In genomic region chr22:37559901-37560681, GRCh38 we compare ENCODE assay signal across 8 cellular contexts. TPM values are rescaled to one million over a fixed set of nuclear protein-coding genes. Genes with fewer than 3 reads are reported as not detected.
A peak's percentile ranks its signal among the peaks of the same experiment; 100 is the strongest.
DNase-seq lines count a peak whose midpoint lies in the region; ATAC-seq and TF ChIP-seq lines count a peak whose summit lies in the region.

A gene with protein sequence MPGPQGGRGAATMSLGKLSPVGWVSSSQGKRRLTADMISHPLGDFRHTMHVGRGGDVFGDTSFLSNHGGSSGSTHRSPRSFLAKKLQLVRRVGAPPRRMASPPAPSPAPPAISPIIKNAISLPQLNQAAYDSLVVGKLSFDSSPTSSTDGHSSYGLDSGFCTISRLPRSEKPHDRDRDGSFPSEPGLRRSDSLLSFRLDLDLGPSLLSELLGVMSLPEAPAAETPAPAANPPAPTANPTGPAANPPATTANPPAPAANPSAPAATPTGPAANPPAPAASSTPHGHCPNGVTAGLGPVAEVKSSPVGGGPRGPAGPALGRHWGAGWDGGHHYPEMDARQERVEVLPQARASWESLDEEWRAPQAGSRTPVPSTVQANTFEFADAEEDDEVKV (plus strand): TSS chr22:37560480. CDS start chr22:37566350, 5,870 bp downstream.

- H3K4me1 ChIP-seq in H9 (ENCODE audit: insufficient read depth, low read length) (peaks cover 7% of the 10 kb centered on the region; the same call in 1 of the 2 replicates), gastroesophageal sphincter (peaks cover 0 to 57% (median 31%) of the 10 kb centered on the region in 3 donors)

- peak; percentile 48 to 78 for TF ChIP-seq POLR2A in gastroesophageal sphincter (IDR thresholded peaks at IDR 0.05)

- H3K27me3 Mint-ChIP-seq in H9 (ENCODE audit: low read depth) (peaks cover 57% of the 10 kb centered on the region), nephron (ENCODE audit: low read depth) (no peaks in the 10 kb centered on the region)
- H3K27me3 Mint-ChIP-seq in activated CD8-positive, alpha-beta T cell treated with anti-CD3 and anti-CD28 coated beads for 36 hours = peaks cover 52% of the 10 kb centered on the region

- WGBS in H9 (ENCODE audit: extremely low coverage, insufficient read length, low lambda C conversion rate) = no CpG with 5 or more reads among the region's 85 CpGs
- WGBS in gastroesophageal sphincter (ENCODE audit: low coverage in 1 of 2), 2 donors = 23 to 24% methylated on average over 4 to 5 of the region's 85 CpGs

- no peak within 1 kb of the TSS for H2BK5ac ChIP-seq in H9 (ENCODE audit: insufficient read length, low read length)

- no peak within 1 kb of the TSS for H3K27ac ChIP-seq in H9 (ENCODE audit: insufficient read length, low read depth, low read length)
- peak within 1 kb of the TSS; percentile 78 to 99 (median 92) for H3K27ac ChIP-seq in gastroesophageal sphincter

- H3T11ph ChIP-seq in H9 (ENCODE audit: low read length) = no peak within 1 kb of the TSS

- H4K8ac ChIP-seq in H9 (replicated peaks; ENCODE audit: insufficient read length, low read depth, low read length) = no peak within 1 kb of the TSS

- no peak within 1 kb of the TSS; the same call in 1 of the 2 replicates for H3K14ac ChIP-seq in H9 (ENCODE audit: insufficient read depth, low read length)

- H3K27me3 ChIP-seq in H9 (ENCODE audit: insufficient read depth, low read length) (peaks cover 3% of the 10 kb centered on the region; the same call in 1 of the 2 replicates), gastroesophageal sphincter (peaks cover 31% of the 10 kb centered on the region)

- POLR2A ChIA-PET in activated CD8-positive, alpha-beta T cell treated with anti-CD3 and anti-CD28 coated beads for 36 hours (lab: Charles Lee) = no interaction called here

- H3K56ac ChIP-seq in H9 (ENCODE audit: insufficient read length, low read depth, low read length) = no peak within 1 kb of the TSS

- H3K4me3 Mint-ChIP-seq in H9 = peak within 1 kb of the TSS; percentile 73 to 83
- peak within 1 kb of the TSS; percentile 50 for H3K4me3 Mint-ChIP-seq in activated CD8-positive, alpha-beta T cell treated with anti-CD3 and anti-CD28 coated beads for 36 hours
- peak within 1 kb of the TSS; percentile 89 to 99 (median 97) for H3K4me3 Mint-ChIP-seq in nephron

- H3K9me3 ChIP-seq in H9 (ENCODE audit: control insufficient read depth, low read depth, low read length) (no peaks in the 10 kb centered on the region), gastroesophageal sphincter (no peaks in the 10 kb centered on the region)

- CTCF ChIA-PET in activated CD8-positive, alpha-beta T cell treated with anti-CD3 and anti-CD28 coated beads for 36 hours (lab: Charles Lee) = interaction anchor here (1.8 to 15.7 kb wide), 2 partner anchors 15 to 16 kb away, joined by 4 to 501 read pairs; no protein-coding TSS in a partner anchor

- H3K27ac Mint-ChIP-seq in H9 (peak within 1 kb of the TSS in 1 of 3 experiments; percentile 35; a peak in 1 of 7 replicates), nephron (peak within 1 kb of the TSS; percentile 88 to 98 (median 98))
- H3K27ac Mint-ChIP-seq in activated CD8-positive, alpha-beta T cell treated with anti-CD3 and anti-CD28 coated beads for 36 hours = no peak within 1 kb of the TSS

- H3K9me3 Mint-ChIP-seq in H9 (no peaks in the 10 kb centered on the region; a peak in 1 of 5 replicates), nephron (no peaks in the 10 kb centered on the region)
- H3K9me3 Mint-ChIP-seq in activated CD8-positive, alpha-beta T cell treated with anti-CD3 and anti-CD28 coated beads for 36 hours = no peaks in the 10 kb centered on the region

- H2BK15ac ChIP-seq in H9 (ENCODE audit: low read depth, low read length) = no peak within 1 kb of the TSS

- DNase-seq in H9 = peak; percentile 47
- DNase-seq in activated CD8-positive, alpha-beta T cell treated with anti-CD3 and anti-CD28 coated beads for 36 hours = no peak
- no peak for DNase-seq in stimulated activated CD4-positive, alpha-beta T cell treated with anti-CD3 and anti-CD28 coated beads, Interleukin-15, amount 100 ng/mL, for 24 hours

- no peak within 1 kb of the TSS for H4K5ac ChIP-seq in H9 (ENCODE audit: insufficient read length, low read depth, low read length)

- no peak for TF ChIP-seq EP300 in gastroesophageal sphincter (IDR thresholded peaks at IDR 0.05)

- H2AK5ac ChIP-seq in H9 (ENCODE audit: insufficient read length, low read length) = no peak within 1 kb of the TSS

- H3K4me2 ChIP-seq in H9 (ENCODE audit: insufficient read depth, insufficient read length, low read length) = peak within 1 kb of the TSS; percentile 54

- no peak within 1 kb of the TSS for H2AFZ ChIP-seq in H9 (ENCODE audit: low read length)

- no peak within 1 kb of the TSS for H4K91ac ChIP-seq in H9 (ENCODE audit: insufficient read length, low read depth, low read length)

- H3K36me3 Mint-ChIP-seq in H9 (ENCODE audit: insufficient read depth in 1 of 3, low read depth in 3 of 3) (peaks cover 0 to 2% (median 0%) of the 10 kb centered on the region in 3 experiments; a peak in 1 of 7 replicates), nephron (ENCODE audit: low read depth) (peaks cover 4% of the 10 kb centered on the region)
- H3K36me3 Mint-ChIP-seq in activated CD8-positive, alpha-beta T cell treated with anti-CD3 and anti-CD28 coated beads for 36 hours (ENCODE audit: low read depth) = no peaks in the 10 kb centered on the region

- no peak within 1 kb of the TSS for H3K9ac ChIP-seq in H9 (ENCODE audit: extremely low read depth, insufficient read length, low read length)

- no peak within 1 kb of the TSS for H3K18ac ChIP-seq in H9 (ENCODE audit: insufficient read length, low read depth, low read length)

- H3K79me2 ChIP-seq in H9 (ENCODE audit: insufficient read depth, low read length) = no peaks in the 10 kb centered on the region; the same call in 1 of the 2 replicates

- H3K23me2 ChIP-seq in H9 (ENCODE audit: insufficient read length, low read depth, low read length, poor library complexity, severe bottlenecking) = peaks cover 13% of the 10 kb centered on the region

- no peak within 1 kb of the TSS for H2BK20ac ChIP-seq in H9 (ENCODE audit: low read depth, low read length, poor library complexity, severe bottlenecking)

- no peak within 1 kb of the TSS for H3K23ac ChIP-seq in H9 (ENCODE audit: insufficient read length, low read depth, low read length)

- no peaks in the 10 kb centered on the region for H3K79me1 ChIP-seq in H9 (ENCODE audit: insufficient read depth, low read depth, low read length, poor library complexity, severe bottlenecking)

- no peaks in the 10 kb centered on the region for H4K20me1 ChIP-seq in H9 (ENCODE audit: control insufficient read depth, insufficient read depth, insufficient read length)

- H2BK120ac ChIP-seq in H9 (ENCODE audit: low read depth, low read length, poor library complexity, severe bottlenecking) = no peak within 1 kb of the TSS

- TF ChIP-seq CTCF in H9 (conservative IDR thresholded peaks at IDR 0.05) (no peak), gastroesophageal sphincter (IDR thresholded peaks at IDR 0.05) (no peak), nephron (IDR thresholded peaks at IDR 0.05; ENCODE audit: unreplicated experiment in 3 of 3) (no peak)
- no peak for TF ChIP-seq CTCF in activated CD8-positive, alpha-beta T cell treated with anti-CD3 and anti-CD28 coated beads for 36 hours (IDR thresholded peaks at IDR 0.05)

- intact Hi-C loops in activated CD8-positive, alpha-beta T cell treated with anti-CD3 and anti-CD28 coated beads for 36 hours (cut with micrococcal nuclease) = loop anchor here (10.0 kb wide), 1 partner anchor 245 kb away; no protein-coding TSS in a partner anchor

- H3K4me3 ChIP-seq in gastroesophageal sphincter = peak within 1 kb of the TSS; percentile 64 to 73

- H3K36me3 ChIP-seq in gastroesophageal sphincter = no peaks in the 10 kb centered on the region

- H3K4ac ChIP-seq in H9 (ENCODE audit: low read depth, low read length) = no peak within 1 kb of the TSS

- ATAC-seq in activated CD8-positive, alpha-beta T cell treated with anti-CD3 and anti-CD28 coated beads for 36 hours = peak; percentile 11
- ATAC-seq in gastroesophageal sphincter (peak; percentile 68), HG02973 (IDR thresholded peaks at IDR 0.05; ENCODE audit: unreplicated experiment) (no peak), HG03095 (IDR thresholded peaks at IDR 0.05; ENCODE audit: unreplicated experiment) (no peak), GM18858 (IDR thresholded peaks at IDR 0.05; ENCODE audit: unreplicated experiment) (no peak)

- H3K4me1 Mint-ChIP-seq in H9 (peaks cover 53 to 58% of the 10 kb centered on the region in 2 experiments), nephron (peaks cover 59% of the 10 kb centered on the region)
- H3K4me1 Mint-ChIP-seq in activated CD8-positive, alpha-beta T cell treated with anti-CD3 and anti-CD28 coated beads for 36 hours (ENCODE audit: low read depth) = peaks cover 20% of the 10 kb centered on the region

- H2BK12ac ChIP-seq in H9 (ENCODE audit: insufficient read length, low read depth, low read length) = no peak within 1 kb of the TSS

RNA-seq across cellular contexts. Expression of the gene that starts here (rescaled TPM):
- total RNA-seq in H9 (2021) (23.0 and 24.3 TPM in 2 replicates), gastroesophageal sphincter (10 to 100 TPM; 19.0 to 37.7 (median 27.4) TPM)
- under 1 TPM; 0.59 to 0.72 TPM for total RNA-seq in activated CD8-positive, alpha-beta T cell treated with anti-CD3 and anti-CD28 coated beads for 36 hours

Comparison
In these comparisons a context has a peak if more than half of its experiments do, and no peak if none do; other contexts are left out.
1. RNA of the gene that starts here (total RNA-seq): 19.0 to 37.7 TPM in gastroesophageal sphincter and 23.0 to 24.3 TPM in H9; 0.59 to 0.72 TPM in activated CD8-positive, alpha-beta T cell treated with anti-CD3 and anti-CD28 coated beads for 36 hours; every median in the first group is over 10 times any median in the second.
2. Peak in ATAC-seq in activated CD8-positive, alpha-beta T cell treated with anti-CD3 and anti-CD28 coated beads for 36 hours; RNA of the gene not detected or under 1 TPM.
3. Peak in every context shown above with its lines, with median percentiles within 50 percentile points of each other: H3K4me3 Mint-ChIP-seq.